1 cellular context compared by ENCODE assay signal in genomic region chr5:141637693-141638419, GRCh38.
TF ChIP-seq lines count a peak whose summit lies in the region.

No MANE protein-coding gene starts in this region.

TF ChIP-seq in HepG2, 621 proteins besides CTCF, POLR2A, EP300 and RAD21 (continued from another document and continues in another):
- no peak for TF ChIP-seq KIAA2018 (CRISPR knock-in tag; IDR thresholded peaks at IDR 0.05; ENCODE audit: borderline replicate concordance)
- TF ChIP-seq ZNF724P (CRISPR knock-in tag; IDR thresholded peaks at IDR 0.05; ENCODE audit: borderline replicate concordance) = no peak
- no peak for TF ChIP-seq ZNF792 (CRISPR knock-in tag; IDR thresholded peaks at IDR 0.05)
- TF ChIP-seq ZC3H13 (CRISPR knock-in tag; IDR thresholded peaks at IDR 0.05) = no peak
- no peak for TF ChIP-seq ZNF605 (CRISPR knock-in tag; IDR thresholded peaks at IDR 0.05)
- TF ChIP-seq TCF12 (IDR thresholded peaks at IDR 0.05) = no peak
- TF ChIP-seq TCF12 (CRISPR knock-in tag; IDR thresholded peaks at IDR 0.05) = no peak
- TF ChIP-seq RBAK (CRISPR knock-in tag; IDR thresholded peaks at IDR 0.05) = no peak
- no peak for TF ChIP-seq TFE3 (CRISPR knock-in tag; IDR thresholded peaks at IDR 0.05)
- peak; percentile 54; the same call in 1 of the 2 replicates for TF ChIP-seq ARID4A (CRISPR knock-in tag; IDR thresholded peaks at IDR 0.05; ENCODE audit: borderline replicate concordance)
- peak; percentile 57 for TF ChIP-seq MYC (CRISPR knock-in tag; IDR thresholded peaks at IDR 0.05; ENCODE audit: borderline replicate concordance)
- TF ChIP-seq RXRA (CRISPR knock-in tag; IDR thresholded peaks at IDR 0.05) = peak; percentile 21; the same call in 1 of the 2 replicates
- no peak for TF ChIP-seq PPARG (CRISPR knock-in tag; conservative IDR thresholded peaks at IDR 0.05)
- TF ChIP-seq FOSL2 (CRISPR knock-in tag; IDR thresholded peaks at IDR 0.05) = no peak
- no peak for TF ChIP-seq HIC2 (CRISPR knock-in tag; IDR thresholded peaks at IDR 0.05; ENCODE audit: low read depth)
- TF ChIP-seq GZF1 (CRISPR knock-in tag; IDR thresholded peaks at IDR 0.05) = no peak
- TF ChIP-seq AGO1 (IDR thresholded peaks at IDR 0.05; ENCODE audit: low read depth, low read length, poor library complexity, severe bottlenecking) = peak; percentile 28
- no peak for TF ChIP-seq ZNF234 (CRISPR knock-in tag; conservative IDR thresholded peaks at IDR 0.05)
- no peak for TF ChIP-seq NFRKB (IDR thresholded peaks at IDR 0.05)
- TF ChIP-seq RNF2 (conservative IDR thresholded peaks at IDR 0.05; ENCODE audit: low read depth) = no peak
- TF ChIP-seq NFAT5 (CRISPR knock-in tag; IDR thresholded peaks at IDR 0.05) = no peak
- TF ChIP-seq PRDM10 (CRISPR knock-in tag; IDR thresholded peaks at IDR 0.05; ENCODE audit: low read depth) = peak; percentile 75
- no peak for TF ChIP-seq CEBPB (IDR thresholded peaks at IDR 0.05; ENCODE audit: borderline replicate concordance, low read depth, low read length)
- TF ChIP-seq ZBTB46 (CRISPR knock-in tag; IDR thresholded peaks at IDR 0.05; ENCODE audit: borderline replicate concordance) = no peak
